11 cellular contexts compared by ENCODE assay signal in the genomic region with DNA sequence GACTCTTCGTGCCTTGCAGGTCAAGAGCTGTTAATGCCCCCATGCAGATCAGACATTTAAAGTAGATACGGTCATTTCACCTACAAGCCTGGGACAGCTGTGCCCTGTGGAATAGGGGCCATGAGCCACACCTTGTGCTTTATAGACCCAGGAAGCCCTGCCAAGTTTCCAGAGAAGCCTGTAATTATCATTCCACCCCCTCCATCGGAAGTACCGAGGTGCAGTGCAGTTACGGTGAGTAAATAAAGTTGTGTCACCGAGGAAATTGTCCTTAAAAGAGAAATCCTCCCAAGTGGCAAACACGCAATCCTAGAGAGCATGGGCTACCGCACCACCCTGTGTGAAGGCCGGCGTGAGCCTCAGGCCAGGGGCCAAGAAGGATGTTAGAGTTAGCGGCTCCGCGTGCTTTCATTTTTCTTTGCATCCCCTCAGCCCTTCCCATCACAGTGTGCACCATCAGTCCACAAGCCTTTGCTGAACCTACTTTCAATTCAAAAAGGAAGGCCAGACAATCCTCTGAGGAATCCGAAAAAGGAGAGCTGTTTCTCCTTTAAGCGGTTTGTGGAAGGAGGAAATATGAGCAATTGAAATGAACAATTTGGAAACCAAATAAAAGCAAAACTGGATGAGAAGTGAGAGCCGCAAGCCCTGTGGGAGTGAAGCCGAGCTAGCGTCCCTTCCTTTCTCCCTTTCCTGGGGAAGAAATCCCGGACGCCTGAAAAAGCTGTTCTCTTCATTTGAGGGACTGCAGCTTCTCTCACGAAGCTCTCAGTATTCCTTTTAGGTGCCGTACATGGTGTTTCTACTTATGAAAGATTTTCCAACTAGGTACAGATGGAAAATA.
DNase-seq lines count a peak whose midpoint lies in the region; ATAC-seq and TF ChIP-seq lines count a peak whose summit lies in the region.
"Had no signal": no experiment of that assay in that cellular context is flagged by ENCODE, and none has a peak within 500 bp of the region (broad histone marks: within the 10 kb centered on the region; RNA-seq: fewer than 3 reads in every experiment).

No MANE protein-coding gene starts in this region.

- peaks cover 6% of the 10 kb centered on the region; the same call in 1 of the 2 replicates for H3K27me3 ChIP-seq in GM23338 (ENCODE audit: insufficient read depth)
- H3K27me3 ChIP-seq in PC-9 (ENCODE audit: insufficient read depth, low read depth), result peaks cover 76% of the 10 kb centered on the region
- H3K27me3 ChIP-seq in subcutaneous abdominal adipose tissue (ENCODE audit: control insufficient read depth in 5 of 5, insufficient read depth in 4 of 5, low read length in 5 of 5), result peaks cover 3 to 34% (median 29%) of the 10 kb centered on the region in 5 donors
- H3K27me3 ChIP-seq in CD4-positive, alpha-beta memory T cell (ENCODE audit: insufficient read depth, low read length), result no peaks in the 10 kb centered on the region

- H3K27ac Mint-ChIP-seq in GM23338, result no peak overlapping the region
- no peak overlapping the region for H3K27ac Mint-ChIP-seq in CD4-positive, alpha-beta memory T cell
- H3K27ac Mint-ChIP-seq: stimulated activated memory B cell treated with anti-CD40 and anti-IgM and Interleukin-4, amounts not matched to agents 10 μg/mL and 1 μg/mL and 100 μg/mL, for 72 hours; WTC11 had no signal

- peaks cover 5% of the 10 kb centered on the region for H3K27me3 Mint-ChIP-seq in GM23338 (ENCODE audit: insufficient read depth, low read depth, poor library complexity)
- H3K27me3 Mint-ChIP-seq in CD4-positive, alpha-beta memory T cell, result peaks cover 24 to 31% of the 10 kb centered on the region in 2 donors

- no peaks in the 10 kb centered on the region for H3K9me3 ChIP-seq in PC-9 (ENCODE audit: insufficient read depth, low read depth)
- H3K9me3 ChIP-seq in subcutaneous abdominal adipose tissue (ENCODE audit: control insufficient read depth in 5 of 5, low read length in 5 of 5), result no peaks in the 10 kb centered on the region
- no peaks in the 10 kb centered on the region for H3K9me3 ChIP-seq in CD4-positive, alpha-beta memory T cell (ENCODE audit: control insufficient read depth in 1 of 2, low read length in 2 of 2)

- H3K36me3 ChIP-seq in GM23338 (ENCODE audit: insufficient read depth) (no peaks in the 10 kb centered on the region), PC-9 (ENCODE audit: low read depth) (no peaks in the 10 kb centered on the region), subcutaneous abdominal adipose tissue (ENCODE audit: control insufficient read depth in 5 of 5, insufficient read depth in 5 of 5, low read length in 5 of 5) (no peaks in the 10 kb centered on the region)
- H3K36me3 ChIP-seq in CD4-positive, alpha-beta memory T cell (ENCODE audit: insufficient read depth, low read length), result no peaks in the 10 kb centered on the region

- POLR2A ChIA-PET in PC-9 (lab: Charles Lee; ENCODE audit: unreplicated experiment), result no interaction called here
- POLR2A ChIA-PET in CD4-positive, alpha-beta memory T cell (lab: Charles Lee; ENCODE audit: partially characterized antibody), result no interaction called here

- H3K9me3 Mint-ChIP-seq in GM23338, result no peaks in the 10 kb centered on the region
- H3K9me3 Mint-ChIP-seq in CD4-positive, alpha-beta memory T cell, result peaks cover 0 to under 1% (median 0%) of the 10 kb centered on the region in 8 donors
- H3K9me3 Mint-ChIP-seq: stimulated activated memory B cell treated with anti-CD40 and anti-IgM and Interleukin-4, amounts not matched to agents 10 μg/mL and 1 μg/mL and 100 μg/mL, for 72 hours; WTC11 had no signal

- H3K9me2 ChIP-seq in GM23338 (ENCODE audit: insufficient read depth) (no peaks in the 10 kb centered on the region), PC-9 (ENCODE audit: insufficient read depth) (no peaks in the 10 kb centered on the region)

- H3K9ac ChIP-seq in subcutaneous abdominal adipose tissue (ENCODE audit: low read length in 5 of 5), result peak overlapping the region in 3 of 5 donors; percentile 41 to 62 (median 57)

- CTCF ChIA-PET in PC-9 (lab: Charles Lee), result no interaction called here
- CTCF ChIA-PET in CD4-positive, alpha-beta memory T cell (lab: Charles Lee; ENCODE audit: partially characterized antibody), result no interaction called here

- no peak overlapping the region for H3K4me2 ChIP-seq in GM23338
- 0 out of 2 replicates have a peak overlapping the region, but pooled peaks have one; percentile 10 for H3K4me2 ChIP-seq in PC-9

- H2AFZ ChIP-seq in GM23338 (peak overlapping the region; percentile 89), PC-9 (no peak overlapping the region)

- H4K20me1 ChIP-seq in GM23338 (replicated peaks; ENCODE audit: insufficient read depth) (no peaks in the 10 kb centered on the region), PC-9 (ENCODE audit: insufficient read depth) (no peaks in the 10 kb centered on the region)

- H3K4me3 ChIP-seq in GM23338 (no peak overlapping the region), PC-9 (0 out of 2 replicates have a peak overlapping the region, but pooled peaks have one; percentile 14), subcutaneous abdominal adipose tissue (ENCODE audit: low read depth in 1 of 5, low read length in 5 of 5) (peak overlapping the region; percentile 52 to 63 (median 55))
- H3K4me3 ChIP-seq in CD4-positive, alpha-beta memory T cell (ENCODE audit: low read length in 2 of 2), result no peak overlapping the region

- intact Hi-C loops in PC-9 (cut with micrococcal nuclease; ENCODE audit: unreplicated experiment), result no loop called here
- intact Hi-C loops in CD4-positive, alpha-beta memory T cell (cut with micrococcal nuclease), result no loop called here

- BruUV-seq in PC-9 (replicated peaks; lab: Mats Ljungman, UMichigan), result no TSS peak

- 0 out of 3 replicates have a peak, but pooled peaks have one; percentile 5 for ATAC-seq in GM23338
- ATAC-seq in HG03432 (IDR thresholded peaks at IDR 0.05; ENCODE audit: unreplicated experiment), result no peak
- ATAC-seq in GM19452 (IDR thresholded peaks at IDR 0.05; ENCODE audit: unreplicated experiment), result no peak
- ATAC-seq: stimulated activated memory B cell treated with anti-CD40 and anti-IgM and Interleukin-4, amounts not matched to agents 10 μg/mL and 1 μg/mL and 100 μg/mL, for 72 hours; WTC11 had no signal

- H3K4me3 Mint-ChIP-seq in GM23338, result no peak overlapping the region
- no peak overlapping the region for H3K4me3 Mint-ChIP-seq in CD4-positive, alpha-beta memory T cell
- H3K4me3 Mint-ChIP-seq: stimulated activated memory B cell treated with anti-CD40 and anti-IgM and Interleukin-4, amounts not matched to agents 10 μg/mL and 1 μg/mL and 100 μg/mL, for 72 hours; WTC11 had no signal

- no peak overlapping the region for H3K27ac ChIP-seq in GM23338 (ENCODE audit: low read depth)
- no peak overlapping the region for H3K27ac ChIP-seq in PC-9
- H3K27ac ChIP-seq in subcutaneous abdominal adipose tissue (ENCODE audit: low read depth, low read length), result no peak overlapping the region
- H3K27ac ChIP-seq in CD4-positive, alpha-beta memory T cell (ENCODE audit: low read depth, low read length), result no peak overlapping the region

- H3K79me2 ChIP-seq in GM23338 (replicated peaks; ENCODE audit: insufficient read depth) (no peaks in the 10 kb centered on the region), PC-9 (ENCODE audit: low read depth) (no peaks in the 10 kb centered on the region)

- no peaks in the 10 kb centered on the region for H3K36me3 Mint-ChIP-seq in GM23338 (ENCODE audit: low read depth)
- no peaks in the 10 kb centered on the region for H3K36me3 Mint-ChIP-seq in CD4-positive, alpha-beta memory T cell
- H3K36me3 Mint-ChIP-seq: stimulated activated memory B cell treated with anti-CD40 and anti-IgM and Interleukin-4, amounts not matched to agents 10 μg/mL and 1 μg/mL and 100 μg/mL, for 72 hours; WTC11 had no signal

- H3F3A ChIP-seq in GM23338 (replicated peaks; ENCODE audit: low read depth), result no peaks in the 10 kb centered on the region
- H3F3A ChIP-seq in PC-9 (ENCODE audit: insufficient read depth, low read depth), result no peaks in the 10 kb centered on the region

- DNase-seq in GM23338 (ENCODE audit: low spot score) (no peak), PC-9 (no peak), left kidney (ENCODE audit: low read depth, low spot score) (peak; percentile 24)
- DNase-seq in CD4-positive, alpha-beta memory T cell, result no peak
- DNase-seq: caudate nucleus, NCI-H146 had no signal

- no peak for TF ChIP-seq CTCF in GM23338 (conservative IDR thresholded peaks at IDR 0.05; ENCODE audit: low read depth in 2 of 2)
- TF ChIP-seq CTCF in PC-9 (conservative IDR thresholded peaks at IDR 0.05), result no peak

- H3K4me1 ChIP-seq in GM23338 (ENCODE audit: insufficient read depth), result peaks cover 47% of the 10 kb centered on the region
- no peaks in the 10 kb centered on the region for H3K4me1 ChIP-seq in PC-9 (replicated peaks; ENCODE audit: insufficient read depth)
- peaks cover 0 to 17% (median 13%) of the 10 kb centered on the region in 5 donors for H3K4me1 ChIP-seq in subcutaneous abdominal adipose tissue (ENCODE audit: control insufficient read depth in 5 of 5, insufficient read depth in 5 of 5, low read length in 5 of 5)
- H3K4me1 ChIP-seq in CD4-positive, alpha-beta memory T cell (ENCODE audit: insufficient read depth, low read length), result no peaks in the 10 kb centered on the region

- peaks cover 67% of the 10 kb centered on the region for H3K4me1 Mint-ChIP-seq in GM23338
- H3K4me1 Mint-ChIP-seq in CD4-positive, alpha-beta memory T cell, result peaks cover 4 to 12% (median 6%) of the 10 kb centered on the region in 4 donors

TF ChIP-seq in GM23338, 12 proteins besides CTCF, POLR2A, EP300 and RAD21:
- TF ChIP-seq POLR2AphosphoS5 (IDR thresholded peaks at IDR 0.05; ENCODE audit: low read depth), result no peak
- no peak for TF ChIP-seq NANOG (IDR thresholded peaks at IDR 0.05; ENCODE audit: borderline replicate concordance)
- TF ChIP-seq ZNF114 (CRISPR knock-in tag; IDR thresholded peaks at IDR 0.05), result no peak
- no peak for TF ChIP-seq STAT1 (IDR thresholded peaks at IDR 0.05; ENCODE audit: unreplicated experiment)

Comparison
In these comparisons a context has a peak if more than half of its experiments do, and no peak if none do; other contexts are left out.
1. H3K4me3 ChIP-seq: peak in PC-9 (single experiment) and subcutaneous abdominal adipose tissue (5 of 5); none in GM23338 (single experiment) and CD4-positive, alpha-beta memory T cell (0 of 2).